Comparison of ENCODE assay signal across 10 cellular contexts in genomic region chr5:114360362-114360761, GRCh38. TPM values are rescaled to one million over a fixed set of nuclear protein-coding genes. Genes with fewer than 3 reads are reported as not detected.
A peak's percentile ranks its signal among the peaks of the same experiment; 100 is the strongest.
DNase-seq lines count a peak whose midpoint lies in the region; ATAC-seq, FAIRE-seq and TF ChIP-seq lines count a peak whose summit lies in the region.
"Had no signal": no experiment of that assay in that cellular context is flagged by ENCODE, and none has a peak within 500 bp of the region (broad histone marks: within the 10 kb centered on the region; RNA-seq: fewer than 3 reads in every experiment).

No MANE protein-coding gene starts in this region.

- H3K36me3 ChIP-seq in HEK293 (ENCODE audit: control insufficient read depth in 2 of 2, insufficient read depth in 1 of 2, low read length in 2 of 2) (no peaks in the 10 kb centered on the region), smooth muscle cell (ENCODE audit: low read depth) (no peaks in the 10 kb centered on the region)

- no peak overlapping the region; the same call in 1 of the 2 replicates for H3K4me3 ChIP-seq in HEK293 (ENCODE audit: low read depth, low read length)
- peak overlapping the region; percentile 93; the same call in 1 of the 2 replicates for H3K4me3 ChIP-seq in iPS-18c (ENCODE audit: insufficient read depth, low read depth, low read length)
- H3K4me3 ChIP-seq in smooth muscle cell: peak overlapping the region; percentile 63

- CTCF ChIA-PET in HEK293 (lab: Yijun Ruan, JAX): no interaction called here

- intact Hi-C loops in natural killer cell (cut with micrococcal nuclease): no loop called here

- H3K9me3 Mint-ChIP-seq in natural killer cell: no peaks in the 10 kb centered on the region
- H3K9me3 Mint-ChIP-seq: activated T-cell treated with anti-CD3 and anti-CD28 coated beads, Interleukin-2, amount 50 U/mL, for 4 hours had no signal

- H3K9me3 ChIP-seq in HEK293 (ENCODE audit: control insufficient read depth, insufficient read depth, low read depth, low read length): no peaks in the 10 kb centered on the region
- no peaks in the 10 kb centered on the region for H3K9me3 ChIP-seq in iPS-18c (ENCODE audit: control insufficient read depth, insufficient read depth, low read length)
- no peaks in the 10 kb centered on the region for H3K9me3 ChIP-seq in smooth muscle cell (replicated peaks; ENCODE audit: low read depth)

- H3K27ac Mint-ChIP-seq in natural killer cell: no peak overlapping the region

- H3K79me2 ChIP-seq in smooth muscle cell (ENCODE audit: low read depth): no peaks in the 10 kb centered on the region

- H3K4me3 Mint-ChIP-seq in natural killer cell: no peak overlapping the region
- H3K4me3 Mint-ChIP-seq: activated T-cell treated with anti-CD3 and anti-CD28 coated beads, Interleukin-2, amount 50 U/mL, for 4 hours had no signal

- no peak for ATAC-seq in natural killer cell

- no peaks in the 10 kb centered on the region for H3F3A ChIP-seq in smooth muscle cell (ENCODE audit: low read depth)

- H2AFZ ChIP-seq in smooth muscle cell (ENCODE audit: low read depth): no peak overlapping the region

- TF ChIP-seq CTCF in HEK293 (tag by site-specific recombination; IDR thresholded peaks at IDR 0.05): no peak
- TF ChIP-seq CTCF in smooth muscle cell (IDR thresholded peaks at IDR 0.05; ENCODE audit: borderline replicate concordance, insufficient read depth, poor library complexity, severe bottlenecking): no peak
- no peak for TF ChIP-seq CTCF in GM13977 (IDR thresholded peaks at IDR 0.05; ENCODE audit: extremely low read depth, insufficient read depth, missing control alignments)
- no peak for TF ChIP-seq CTCF in natural killer cell (IDR thresholded peaks at IDR 0.05)

- in situ Hi-C loops in GM13977 (cut with MboI; ENCODE audit: low pct_unique_long_range_greater_than_20kb, low sequenced_read_pairs, unreplicated experiment): no loop called here

- H3K27ac ChIP-seq in HEK293 (ENCODE audit: extremely low read depth, low read depth, low read length) (no peak overlapping the region), smooth muscle cell (ENCODE audit: low read depth) (no peak overlapping the region)

- H4K20me1 ChIP-seq in smooth muscle cell (ENCODE audit: low read depth): no peaks in the 10 kb centered on the region

- H3K36me3 Mint-ChIP-seq in natural killer cell: peaks cover 6% of the 10 kb centered on the region

- no peak for FAIRE-seq in frontal cortex (lab: Jason Lieb, UNC)

- POLR2A ChIA-PET in HEK293 (lab: Yijun Ruan, JAX): no interaction called here

- peaks cover 68% of the 10 kb centered on the region for H3K27me3 ChIP-seq in smooth muscle cell (ENCODE audit: low read depth)

- H3K4me2 ChIP-seq in smooth muscle cell: peak overlapping the region; percentile 96

- H3K4me1 Mint-ChIP-seq in natural killer cell: no peaks in the 10 kb centered on the region

- no peaks in the 10 kb centered on the region for H3K4me1 ChIP-seq in HEK293 (ENCODE audit: control insufficient read depth, insufficient read depth, low read length)
- H3K4me1 ChIP-seq in smooth muscle cell (ENCODE audit: low read depth): peaks cover 8% of the 10 kb centered on the region

- H3K9ac ChIP-seq in smooth muscle cell (ENCODE audit: low read depth): no peak overlapping the region

- peak; percentile 4 for DNase-seq in NCI-H748 treated with DMSO at 0.1 percent for 48 hours (lab: John Stamatoyannopoulos, UW)
- DNase-seq in smooth muscle cell (lab: John Stamatoyannopoulos, UW; ENCODE audit: unreplicated experiment): no peak
- no peak for DNase-seq in GM13977 (ENCODE audit: low spot score)
- DNase-seq in natural killer cell: no peak
- no peak for DNase-seq in frontal cortex (ENCODE audit: low spot score in 2 of 2)
- DNase-seq in NCI-H774 (lab: John Stamatoyannopoulos, UW): no peak
- DNase-seq: activated T-cell treated with anti-CD3 and anti-CD28 coated beads, Interleukin-2, amount 50 U/mL, for 4 hours had no signal

- peaks cover 28 to 39% of the 10 kb centered on the region in 2 donors for H3K27me3 Mint-ChIP-seq in natural killer cell (ENCODE audit: low read depth in 2 of 2)

- 7% methylated on average over 5 of the region's 5 CpGs for WGBS in smooth muscle cell (ENCODE audit: low lambda C conversion rate)

TF ChIP-seq in HEK293, 187 proteins besides CTCF, POLR2A, EP300 and RAD21:
- TF ChIP-seq SP7 (tag by site-specific recombination; IDR thresholded peaks at IDR 0.05): 0 out of 2 replicates have a peak, but pooled peaks have one; percentile 24
- TF ChIP-seq ZNF664 (tag by site-specific recombination; IDR thresholded peaks at IDR 0.05): no peak
- TF ChIP-seq ZNF24 (tag by site-specific recombination; IDR thresholded peaks at IDR 0.05): no peak
- no peak for TF ChIP-seq ZBTB10 (tag by site-specific recombination; IDR thresholded peaks at IDR 0.05)
- TF ChIP-seq SP3 (tag by site-specific recombination; IDR thresholded peaks at IDR 0.05): no peak

RNA-seq across cellular contexts. Expression of gene KCNN2, which starts 1.5 kb away (rescaled TPM):
- total RNA-seq in smooth muscle cell: 3.2 and 4.3 TPM in 2 replicates
- 3.8 and 8.0 TPM in 2 replicates for polyA plus RNA-seq in smooth muscle cell
- total RNA-seq in natural killer cell: not detected
- 29.8 TPM for total RNA-seq in frontal cortex
- total RNA-seq: HT1080 had no signal
